8 cellular contexts compared by ENCODE assay signal in the genomic region with DNA sequence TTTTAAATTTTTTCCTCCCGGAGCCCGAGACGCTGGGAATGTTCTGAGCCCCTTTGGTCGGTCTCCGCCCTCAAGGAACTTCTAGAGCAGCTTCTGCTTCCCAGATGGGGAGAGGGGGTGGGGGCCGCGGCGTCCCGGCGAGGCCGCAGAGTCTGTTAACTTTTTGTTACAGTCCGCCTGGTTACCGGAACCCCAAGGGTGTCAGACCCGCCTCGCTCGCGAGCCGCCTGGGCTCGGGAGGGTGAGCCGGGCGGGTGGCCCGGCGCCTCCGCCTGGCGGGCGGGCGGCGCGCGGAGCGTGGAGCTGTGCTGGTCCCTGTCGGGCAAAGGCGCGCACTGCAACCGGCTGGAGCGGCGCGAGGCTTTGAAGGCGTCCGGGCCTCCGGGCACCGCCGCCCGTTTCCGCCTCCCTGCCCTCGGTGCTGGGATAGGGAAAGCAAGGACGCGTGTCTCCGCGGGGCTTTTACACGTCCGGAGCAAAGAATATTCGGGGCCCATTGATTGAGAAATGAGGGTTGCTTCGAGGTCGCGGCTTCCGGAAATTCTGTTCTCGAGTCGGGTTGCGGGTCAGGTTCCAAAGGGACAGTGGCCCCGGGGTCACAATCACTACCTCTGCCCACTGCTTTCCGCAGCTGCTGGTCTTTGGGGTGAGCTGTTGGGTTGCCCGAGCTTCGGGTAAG. TPM values are rescaled to one million over a fixed set of nuclear protein-coding genes. Genes with fewer than 3 reads are reported as not detected.
DNase-seq lines count a peak whose midpoint lies in the region; ATAC-seq and TF ChIP-seq lines count a peak whose summit lies in the region.

No MANE protein-coding gene starts in this region.

- H3K4me3 ChIP-seq in HCT116 (replicated peaks in 1 of 2; ENCODE audit: low read depth in 1 of 2, low read length in 2 of 2), result peak overlapping the region; percentile 35 to 59
- H3K4me3 ChIP-seq in dorsolateral prefrontal cortex, result peak overlapping the region; percentile 15 to 70 (median 52)
- H3K4me3 ChIP-seq in lower leg skin (ENCODE audit: low read depth, poor library complexity, severe bottlenecking), result peak overlapping the region; percentile 50

- no peaks in the 10 kb centered on the region for H3K9me2 ChIP-seq in HCT116 (ENCODE audit: insufficient read depth)

- H3K27me3 ChIP-seq in HCT116 (ENCODE audit: insufficient read depth, low read length) (no peaks in the 10 kb centered on the region), dorsolateral prefrontal cortex (peaks cover 24 to 100% (median 97%) of the 10 kb centered on the region in 45 donors)

- intact Hi-C loops in HCT116 (cut with micrococcal nuclease), result loop anchor here (1.0 to 10.0 kb wide), 5 partner anchors 258 to 1270 kb away; no protein-coding TSS in a partner anchor
- intact Hi-C loops in dorsolateral prefrontal cortex (cut with DNase I), result loop anchor here (2.0 to 10.0 kb wide), 3 partner anchors 622 to 968 kb away; no protein-coding TSS in a partner anchor
- intact Hi-C loops in lower leg skin (cut with DNase I; ENCODE audit: low total_unique reads), result loop anchor here (5.0 kb wide), 1 partner anchor 705 kb away; no protein-coding TSS in a partner anchor

- TF ChIP-seq POLR2A in HCT116 (IDR thresholded peaks at IDR 0.05; ENCODE audit: borderline replicate concordance, extremely low read depth, insufficient read depth, insufficient read length), result no peak
- no peak for TF ChIP-seq POLR2A in lower leg skin (IDR thresholded peaks at IDR 0.05)

- POLR2A ChIA-PET in HCT116 (lab: Charles Lee), result no interaction called here

- no peaks in the 10 kb centered on the region for H3K36me3 ChIP-seq in HCT116 (ENCODE audit: control insufficient read depth in 1 of 2, insufficient read depth in 2 of 2, low read length in 2 of 2)

- 0 to 1% methylated on average over 37 to 48 of the region's 64 CpGs for WGBS in lower leg skin, 2 donors

- peaks cover 11 to 28% of the 10 kb centered on the region in 2 experiments; a peak in 3 of 4 replicates for H3K4me1 ChIP-seq in HCT116 (ENCODE audit: control insufficient read depth in 1 of 2, insufficient read depth in 2 of 2, low read length in 2 of 2)

- peak overlapping the region; percentile 6; the same call in 1 of the 2 replicates for H3K9ac ChIP-seq in HCT116 (ENCODE audit: low read length)

- peak; percentile 75 for TF ChIP-seq RAD21 in HCT116 (IDR thresholded peaks at IDR 0.05; ENCODE audit: low read depth)

- RAD21 ChIA-PET in HCT116 (lab: Charles Lee; ENCODE audit: low non-redundant PET in 1 of 2, low total read pairs in 2 of 2, uncharacterized antibody in 2 of 2, unreplicated experiment in 2 of 2), result interaction anchor here in 1 of 2 experiments (0.9 kb wide), 1 partner anchor 704 kb away, joined by 3 read pairs; no protein-coding TSS in a partner anchor

- TF ChIP-seq CTCF in GM10266 (IDR thresholded peaks at IDR 0.05; ENCODE audit: control insufficient read depth, insufficient read depth, low read depth, missing control alignments) (peak; percentile 89), HCT116 (IDR thresholded peaks at IDR 0.05 in 2 of 3, conservative IDR thresholded peaks at IDR 0.05 in 1 of 3; ENCODE audit: borderline replicate concordance in 1 of 3, insufficient read depth in 1 of 3, low read depth in 2 of 3, low read length in 2 of 3) (peak; percentile 54 to 81 (median 79)), dorsolateral prefrontal cortex (IDR thresholded peaks at IDR 0.05 in 54 of 56, conservative IDR thresholded peaks at IDR 0.05 in 2 of 56; ENCODE audit: low read depth in 1 of 56, partially characterized antibody in 56 of 56) (peak; percentile 37 to 91 (median 76)), lower leg skin (IDR thresholded peaks at IDR 0.05) (peak in 1 of 3 donors; percentile 53)

- no TSS peak for BruUV-seq in HCT116 (replicated peaks; lab: Mats Ljungman, UMichigan)

- no peaks in the 10 kb centered on the region for H3K9me3 ChIP-seq in HCT116 (ENCODE audit: control insufficient read depth in 1 of 2, insufficient read depth in 1 of 2, low read depth in 1 of 2, low read length in 2 of 2)

- peak; percentile 56 for ATAC-seq in HCT116
- ATAC-seq in HG02970 (IDR thresholded peaks at IDR 0.05; ENCODE audit: low FRiP score, unreplicated experiment), result no peak

- CTCF ChIA-PET in HCT116 (lab: Charles Lee), result interaction anchor here (1.0 to 3.3 kb wide), 3 partner anchors 373 to 707 kb away, joined by 3 to 38 read pairs (median 3); no protein-coding TSS in a partner anchor

- H4K20me1 ChIP-seq in HCT116 (ENCODE audit: insufficient read depth), result no peaks in the 10 kb centered on the region

- H3K79me2 ChIP-seq in HCT116 (ENCODE audit: insufficient read depth, low read length), result no peaks in the 10 kb centered on the region

- H2AFZ ChIP-seq in HCT116 (ENCODE audit: low read depth, low read length, poor library complexity, severe bottlenecking), result peak overlapping the region; percentile 45

- DNase-seq in GM10266 (ENCODE audit: extremely low spot score) (peak; percentile 89), HCT116 (ENCODE audit: low read depth, low spot score) (peak; percentile 41), NCI-H1105 treated with DMSO at 0.1 percent for 48 hours (lab: John Stamatoyannopoulos, UW) (peak; percentile 66), dorsolateral prefrontal cortex (peak in 8 of 10 donors; percentile 45 to 82 (median 58)), lower leg skin (ENCODE audit: low spot score in 2 of 2) (peak; percentile 62 to 96)
- peak; percentile 82 for DNase-seq in activated CD4-positive, alpha-beta T cell treated with anti-CD3 and anti-CD28 coated beads, Interleukin-2, amount 50 U/mL, for 1 hour
- peak; percentile 85 for DNase-seq in stimulated activated CD4-positive, alpha-beta T cell treated with anti-CD3 and anti-CD28 coated beads, Interleukin-4, amount 100 ng/mL, for 24 hours

- H3K27ac ChIP-seq in HCT116 (ENCODE audit: low read depth, low read length) (no peak overlapping the region; the same call in 1 of the 2 replicates), dorsolateral prefrontal cortex (peak overlapping the region in 2 of 59 donors; percentile 1 to 18)

- peak overlapping the region; percentile 89 for H3K4me2 ChIP-seq in HCT116 (ENCODE audit: low read length)

TF ChIP-seq in HCT116, 20 proteins besides CTCF, POLR2A, EP300 and RAD21:
- TF ChIP-seq, protein P1, sequence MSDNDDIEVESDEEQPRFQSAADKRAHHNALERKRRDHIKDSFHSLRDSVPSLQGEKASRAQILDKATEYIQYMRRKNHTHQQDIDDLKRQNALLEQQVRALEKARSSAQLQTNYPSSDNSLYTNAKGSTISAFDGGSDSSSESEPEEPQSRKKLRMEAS (IDR thresholded peaks at IDR 0.05), result no peak
- TF ChIP-seq TCF7L2 (IDR thresholded peaks at IDR 0.05; ENCODE audit: borderline replicate concordance, extremely low read depth, insufficient read depth, insufficient read length) (peak; percentile 95), JUND (IDR thresholded peaks at IDR 0.05) (no peak), FOSL1 (IDR thresholded peaks at IDR 0.05; ENCODE audit: low read depth) (no peak)

RNA-seq across cellular contexts. Expression of a gene that starts 1.7 kb away (rescaled TPM):
- 2.4 TPM for total RNA-seq in HCT116 (2021; ENCODE audit: unreplicated experiment)
- polyA plus RNA-seq in HCT116 (2012), result 0.75 and 0.87 TPM in 2 replicates
- total RNA-seq in dorsolateral prefrontal cortex, result 10 to 100 TPM in 1 of 120 experiments, 1 to 10 TPM in 110, under 1 TPM in 9; 0.41 to 18.5 (median 1.9) TPM
- 10 to 100 TPM in 3 of 4 donors, 1 to 10 TPM in 1; 4.3 to 30.1 (median 15.5) TPM for total RNA-seq in lower leg skin
